1 cellular context compared by ENCODE assay signal in genomic region chr10:92753865-92754264, GRCh38.
TF ChIP-seq lines count a peak whose summit lies in the region.

No MANE protein-coding gene starts in this region.

TF ChIP-seq in K562, 482 proteins besides CTCF, POLR2A, EP300 and RAD21 (continued from another document and continues in another):
- TF ChIP-seq ZBTB5 (IDR thresholded peaks at IDR 0.05) (no peak), NFYB (IDR thresholded peaks at IDR 0.05; ENCODE audit: extremely low read depth, insufficient read length) (no peak), TBL1XR1 (IDR thresholded peaks at IDR 0.05; ENCODE audit: low read length in 2 of 2) (no peak), GTF2F1 (IDR thresholded peaks at IDR 0.05; ENCODE audit: low read depth, low read length) (no peak), IRF1 (CRISPR knock-in tag; IDR thresholded peaks at IDR 0.05; ENCODE audit: borderline replicate concordance) (no peak), PHB (CRISPR knock-in tag; IDR thresholded peaks at IDR 0.05) (no peak), ZNF445 (CRISPR knock-in tag; IDR thresholded peaks at IDR 0.05; ENCODE audit: low read depth) (no peak), SMAD4 (CRISPR knock-in tag; conservative IDR thresholded peaks at IDR 0.05) (peak; percentile 67), TAL1 (IDR thresholded peaks at IDR 0.05) (peak; percentile 71), FOXA1 (IDR thresholded peaks at IDR 0.05; ENCODE audit: borderline replicate concordance) (no peak), ZBTB40 (IDR thresholded peaks at IDR 0.05) (no peak), ZBTB40 (CRISPR knock-in tag; IDR thresholded peaks at IDR 0.05) (no peak), RBM15 (IDR thresholded peaks at IDR 0.05; ENCODE audit: insufficient read depth, low read length) (no peak), CBFB (CRISPR knock-in tag; IDR thresholded peaks at IDR 0.05) (no peak), SNAPC5 (CRISPR knock-in tag; IDR thresholded peaks at IDR 0.05) (no peak), THRA (IDR thresholded peaks at IDR 0.05) (no peak), TEAD1 (CRISPR knock-in tag; IDR thresholded peaks at IDR 0.05) (0 out of 4 replicates have a peak, but pooled peaks of 1 of the 2 experiments have one; percentile 34), GATA2 (CRISPR knock-in tag; IDR thresholded peaks at IDR 0.05) (0 out of 2 replicates have a peak, but pooled peaks have one; percentile 18), TARDBP (IDR thresholded peaks at IDR 0.05) (no peak), SIX5 (IDR thresholded peaks at IDR 0.05; ENCODE audit: borderline replicate concordance in 1 of 2, insufficient read depth in 1 of 2, low read depth in 1 of 2, low read length in 2 of 2) (no peak), GTF2A2 (tag; IDR thresholded peaks at IDR 0.05) (no peak), FOS (IDR thresholded peaks at IDR 0.05; ENCODE audit: extremely low read depth, insufficient read length) (no peak), SLC30A9 (CRISPR knock-in tag; IDR thresholded peaks at IDR 0.05) (no peak), ZNF280A (IDR thresholded peaks at IDR 0.05; ENCODE audit: low read depth, partially characterized antibody) (no peak), ZNF282 (CRISPR knock-in tag; IDR thresholded peaks at IDR 0.05) (no peak), ZNF239 (CRISPR knock-in tag; IDR thresholded peaks at IDR 0.05) (no peak), NR1H2 (CRISPR knock-in tag; IDR thresholded peaks at IDR 0.05) (no peak), PHF8 (IDR thresholded peaks at IDR 0.05; ENCODE audit: borderline replicate concordance, low read length) (no peak), HLTF (IDR thresholded peaks at IDR 0.05) (no peak), MXI1 (IDR thresholded peaks at IDR 0.05; ENCODE audit: low read depth, low read length) (no peak), ELF2 (CRISPR knock-in tag; IDR thresholded peaks at IDR 0.05) (no peak), USF2 (CRISPR knock-in tag; IDR thresholded peaks at IDR 0.05) (peak; percentile 38), BACH1 (tag; IDR thresholded peaks at IDR 0.05) (no peak)
- TF ChIP-seq, protein P1, sequence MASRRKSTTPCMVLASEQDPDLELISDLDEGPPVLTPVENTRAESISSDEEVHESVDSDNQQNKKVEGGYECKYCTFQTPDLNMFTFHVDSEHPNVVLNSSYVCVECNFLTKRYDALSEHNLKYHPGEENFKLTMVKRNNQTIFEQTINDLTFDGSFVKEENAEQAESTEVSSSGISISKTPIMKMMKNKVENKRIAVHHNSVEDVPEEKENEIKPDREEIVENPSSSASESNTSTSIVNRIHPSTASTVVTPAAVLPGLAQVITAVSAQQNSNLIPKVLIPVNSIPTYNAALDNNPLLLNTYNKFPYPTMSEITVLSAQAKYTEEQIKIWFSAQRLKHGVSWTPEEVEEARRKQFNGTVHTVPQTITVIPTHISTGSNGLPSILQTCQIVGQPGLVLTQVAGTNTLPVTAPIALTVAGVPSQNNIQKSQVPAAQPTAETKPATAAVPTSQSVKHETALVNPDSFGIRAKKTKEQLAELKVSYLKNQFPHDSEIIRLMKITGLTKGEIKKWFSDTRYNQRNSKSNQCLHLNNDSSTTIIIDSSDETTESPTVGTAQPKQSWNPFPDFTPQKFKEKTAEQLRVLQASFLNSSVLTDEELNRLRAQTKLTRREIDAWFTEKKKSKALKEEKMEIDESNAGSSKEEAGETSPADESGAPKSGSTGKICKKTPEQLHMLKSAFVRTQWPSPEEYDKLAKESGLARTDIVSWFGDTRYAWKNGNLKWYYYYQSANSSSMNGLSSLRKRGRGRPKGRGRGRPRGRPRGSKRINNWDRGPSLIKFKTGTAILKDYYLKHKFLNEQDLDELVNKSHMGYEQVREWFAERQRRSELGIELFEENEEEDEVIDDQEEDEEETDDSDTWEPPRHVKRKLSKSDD (conservative IDR thresholded peaks at IDR 0.05; ENCODE audit: low read length): no peak
- TF ChIP-seq, protein P2, sequence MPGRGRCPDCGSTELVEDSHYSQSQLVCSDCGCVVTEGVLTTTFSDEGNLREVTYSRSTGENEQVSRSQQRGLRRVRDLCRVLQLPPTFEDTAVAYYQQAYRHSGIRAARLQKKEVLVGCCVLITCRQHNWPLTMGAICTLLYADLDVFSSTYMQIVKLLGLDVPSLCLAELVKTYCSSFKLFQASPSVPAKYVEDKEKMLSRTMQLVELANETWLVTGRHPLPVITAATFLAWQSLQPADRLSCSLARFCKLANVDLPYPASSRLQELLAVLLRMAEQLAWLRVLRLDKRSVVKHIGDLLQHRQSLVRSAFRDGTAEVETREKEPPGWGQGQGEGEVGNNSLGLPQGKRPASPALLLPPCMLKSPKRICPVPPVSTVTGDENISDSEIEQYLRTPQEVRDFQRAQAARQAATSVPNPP (IDR thresholded peaks at IDR 0.05; ENCODE audit: borderline replicate concordance, insufficient read depth, insufficient read length): no peak
- TF ChIP-seq, protein P3, sequence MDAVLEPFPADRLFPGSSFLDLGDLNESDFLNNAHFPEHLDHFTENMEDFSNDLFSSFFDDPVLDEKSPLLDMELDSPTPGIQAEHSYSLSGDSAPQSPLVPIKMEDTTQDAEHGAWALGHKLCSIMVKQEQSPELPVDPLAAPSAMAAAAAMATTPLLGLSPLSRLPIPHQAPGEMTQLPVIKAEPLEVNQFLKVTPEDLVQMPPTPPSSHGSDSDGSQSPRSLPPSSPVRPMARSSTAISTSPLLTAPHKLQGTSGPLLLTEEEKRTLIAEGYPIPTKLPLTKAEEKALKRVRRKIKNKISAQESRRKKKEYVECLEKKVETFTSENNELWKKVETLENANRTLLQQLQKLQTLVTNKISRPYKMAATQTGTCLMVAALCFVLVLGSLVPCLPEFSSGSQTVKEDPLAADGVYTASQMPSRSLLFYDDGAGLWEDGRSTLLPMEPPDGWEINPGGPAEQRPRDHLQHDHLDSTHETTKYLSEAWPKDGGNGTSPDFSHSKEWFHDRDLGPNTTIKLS (IDR thresholded peaks at IDR 0.05; ENCODE audit: borderline replicate concordance, low read depth): no peak
- TF ChIP-seq, protein P4, sequence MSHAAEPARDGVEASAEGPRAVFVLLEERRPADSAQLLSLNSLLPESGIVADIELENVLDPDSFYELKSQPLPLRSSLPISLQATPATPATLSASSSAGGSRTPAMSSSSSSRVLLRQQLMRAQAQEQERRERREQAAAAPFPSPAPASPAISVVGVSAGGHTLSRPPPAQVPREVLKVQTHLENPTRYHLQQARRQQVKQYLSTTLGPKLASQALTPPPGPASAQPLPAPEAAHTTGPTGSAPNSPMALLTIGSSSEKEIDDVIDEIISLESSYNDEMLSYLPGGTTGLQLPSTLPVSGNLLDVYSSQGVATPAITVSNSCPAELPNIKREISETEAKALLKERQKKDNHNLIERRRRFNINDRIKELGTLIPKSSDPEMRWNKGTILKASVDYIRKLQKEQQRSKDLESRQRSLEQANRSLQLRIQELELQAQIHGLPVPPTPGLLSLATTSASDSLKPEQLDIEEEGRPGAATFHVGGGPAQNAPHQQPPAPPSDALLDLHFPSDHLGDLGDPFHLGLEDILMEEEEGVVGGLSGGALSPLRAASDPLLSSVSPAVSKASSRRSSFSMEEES (CRISPR knock-in tag; IDR thresholded peaks at IDR 0.05): peak; percentile 32
